19 cellular contexts compared by ENCODE assay signal in the genomic region with DNA sequence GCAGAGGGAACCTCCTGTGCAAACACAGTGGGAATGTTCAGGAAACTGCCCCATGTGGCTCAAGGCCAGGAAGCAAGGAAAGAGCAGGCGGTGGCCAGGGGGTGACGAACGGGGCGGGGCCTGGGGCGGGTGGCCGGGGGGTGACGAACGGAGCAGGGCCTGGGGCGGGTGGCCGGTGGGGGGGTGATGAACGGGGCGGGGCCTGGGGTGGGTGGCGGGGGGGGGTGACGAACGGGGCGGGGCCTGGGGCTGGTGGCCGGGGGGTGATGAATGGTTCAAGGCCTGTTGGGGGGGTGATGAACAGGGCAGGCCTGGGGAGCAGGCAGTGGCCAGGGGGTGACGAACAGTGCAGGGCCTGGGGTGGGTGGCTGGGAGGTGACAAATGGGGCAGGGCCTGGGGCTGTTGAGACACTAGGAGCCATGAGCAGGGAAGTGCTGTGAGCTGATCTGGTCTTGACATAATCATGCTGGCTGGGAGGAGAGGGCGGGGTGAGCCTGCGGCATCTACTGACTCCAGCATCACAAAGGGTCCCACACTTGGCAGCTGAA.
DNase-seq lines count a peak whose midpoint lies in the region; ATAC-seq, FAIRE-seq and TF ChIP-seq lines count a peak whose summit lies in the region.
"Had no signal": no experiment of that assay in that cellular context is flagged by ENCODE, and none has a peak within 500 bp of the region (broad histone marks: within the 10 kb centered on the region; RNA-seq: fewer than 3 reads in every experiment).

No MANE protein-coding gene starts in this region.

- WGBS in pancreas, 2 donors = 31 to 52% methylated on average over 10 to 15 of the region's 20 CpGs

- H3K9me3 ChIP-seq in colonic mucosa (no peaks in the 10 kb centered on the region), pancreas (no peaks in the 10 kb centered on the region)

- peaks cover 30% of the 10 kb centered on the region for H3K4me1 Mint-ChIP-seq in GM23338

- peaks cover 70% of the 10 kb centered on the region for H3K27me3 Mint-ChIP-seq in GM23338 (ENCODE audit: insufficient read depth, low read depth, poor library complexity)

- no peaks in the 10 kb centered on the region for H4K20me1 ChIP-seq in GM23338 (replicated peaks; ENCODE audit: insufficient read depth)

- H3K4me3 ChIP-seq in colonic mucosa (no peak overlapping the region), pancreas (no peak overlapping the region), GM23338 (no peak overlapping the region)
- H3K4me3 ChIP-seq: Peyer's patch had no signal

- no peaks in the 10 kb centered on the region for H3F3A ChIP-seq in GM23338 (replicated peaks; ENCODE audit: low read depth)

- FAIRE-seq in pancreas (lab: Jason Lieb, UNC) = no peak
- FAIRE-seq: H54 had no signal

- H3K36me3 Mint-ChIP-seq in GM23338 (ENCODE audit: low read depth) = peaks cover 17% of the 10 kb centered on the region
- H3K36me3 Mint-ChIP-seq: CD14-positive monocyte had no signal

- no peak overlapping the region for H2AFZ ChIP-seq in GM23338

- H3K27ac ChIP-seq in colonic mucosa = no peak overlapping the region
- H3K27ac ChIP-seq in pancreas = peak overlapping the region in 1 of 4 donors; percentile 79
- H3K27ac ChIP-seq in GM23338 (ENCODE audit: low read depth) = no peak overlapping the region
- H3K27ac ChIP-seq: 22Rv1, Peyer's patch had no signal

- DNase-seq in NCI-H82 (lab: John Stamatoyannopoulos, UW) = peak; percentile 63
- no peak for DNase-seq in NCI-H82 treated with DMSO at 0.1 percent for 48 hours (lab: John Stamatoyannopoulos, UW; ENCODE audit: unreplicated experiment)
- peak; percentile 86 for DNase-seq in NCI-H69 (lab: John Stamatoyannopoulos, UW)
- DNase-seq in colonic mucosa = peak; percentile 50
- DNase-seq in pancreas = peak in 4 of 6 donors; percentile 58 to 78 (median 74)
- no peak for DNase-seq in hypothalamus (lab: John Stamatoyannopoulos, UW)
- no peak for DNase-seq in GM23338 (ENCODE audit: low spot score)
- DNase-seq: Caco-2, DMS79 treated with DMSO at 0.1 percent for 48 hours, Kasumi-1, NCI-H2081, NCI-H226, NCI-H526 treated with DMSO at 0.1 percent for 48 hours, Peyer's patch, SIG-M5 had no signal

- intact Hi-C loops in colonic mucosa (cut with DNase I) (no loop called here), pancreas (cut with DNase I) (no loop called here)

- ATAC-seq in pancreas (no peak), GM23338 (no peak), GM21367 (IDR thresholded peaks at IDR 0.05; ENCODE audit: unreplicated experiment) (no peak)

- H3K79me2 ChIP-seq in GM23338 (replicated peaks; ENCODE audit: insufficient read depth) = no peaks in the 10 kb centered on the region

- H3K9me3 Mint-ChIP-seq in GM23338 = peaks cover 34% of the 10 kb centered on the region

- no peak for TF ChIP-seq CTCF in colonic mucosa (IDR thresholded peaks at IDR 0.05)
- TF ChIP-seq CTCF in pancreas (IDR thresholded peaks at IDR 0.05) = no peak
- TF ChIP-seq CTCF in GM23338 (conservative IDR thresholded peaks at IDR 0.05; ENCODE audit: low read depth in 2 of 2) = no peak

- H3K36me3 ChIP-seq in colonic mucosa (no peaks in the 10 kb centered on the region), pancreas (no peaks in the 10 kb centered on the region), GM23338 (ENCODE audit: insufficient read depth) (no peaks in the 10 kb centered on the region)
- H3K36me3 ChIP-seq: Peyer's patch had no signal

- H3K9me2 ChIP-seq in GM23338 (ENCODE audit: insufficient read depth) = no peaks in the 10 kb centered on the region

- no peak overlapping the region for H3K27ac Mint-ChIP-seq in GM23338

- H3K4me1 ChIP-seq in colonic mucosa (peaks cover 8% of the 10 kb centered on the region), pancreas (peaks cover 14 to 31% (median 15%) of the 10 kb centered on the region in 3 donors), GM23338 (ENCODE audit: insufficient read depth) (0 out of 2 replicates have a peak, but pooled peaks cover 9% of the 10 kb centered on the region)

- H3K27me3 ChIP-seq in colonic mucosa (peaks cover 5% of the 10 kb centered on the region), pancreas (no peaks in the 10 kb centered on the region), GM23338 (ENCODE audit: insufficient read depth) (peaks cover 74% of the 10 kb centered on the region)
- H3K27me3 ChIP-seq: Peyer's patch had no signal

- H3K4me2 ChIP-seq in GM23338 = no peak overlapping the region

- H3K9ac ChIP-seq in colonic mucosa (ENCODE audit: low read depth in 2 of 2, low read length in 2 of 2) = no peak overlapping the region

- no peak overlapping the region for H3K4me3 Mint-ChIP-seq in GM23338

TF ChIP-seq in GM23338, 12 proteins besides CTCF, POLR2A, EP300 and RAD21 (continues in another document):
- TF ChIP-seq, protein P1, sequence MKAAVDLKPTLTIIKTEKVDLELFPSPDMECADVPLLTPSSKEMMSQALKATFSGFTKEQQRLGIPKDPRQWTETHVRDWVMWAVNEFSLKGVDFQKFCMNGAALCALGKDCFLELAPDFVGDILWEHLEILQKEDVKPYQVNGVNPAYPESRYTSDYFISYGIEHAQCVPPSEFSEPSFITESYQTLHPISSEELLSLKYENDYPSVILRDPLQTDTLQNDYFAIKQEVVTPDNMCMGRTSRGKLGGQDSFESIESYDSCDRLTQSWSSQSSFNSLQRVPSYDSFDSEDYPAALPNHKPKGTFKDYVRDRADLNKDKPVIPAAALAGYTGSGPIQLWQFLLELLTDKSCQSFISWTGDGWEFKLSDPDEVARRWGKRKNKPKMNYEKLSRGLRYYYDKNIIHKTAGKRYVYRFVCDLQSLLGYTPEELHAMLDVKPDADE (IDR thresholded peaks at IDR 0.05) = no peak
- TF ChIP-seq REST (IDR thresholded peaks at IDR 0.05; ENCODE audit: unreplicated experiment) (no peak), CREB1 (CRISPR knock-in tag; IDR thresholded peaks at IDR 0.05; ENCODE audit: low read depth) (no peak), ZNF114 (CRISPR knock-in tag; IDR thresholded peaks at IDR 0.05) (no peak), STAT1 (IDR thresholded peaks at IDR 0.05; ENCODE audit: unreplicated experiment) (no peak)

Comparison
In these comparisons a context has a peak if more than half of its experiments do, and no peak if none do; other contexts are left out.
1. DNase-seq: peak in NCI-H82 (single experiment), NCI-H69 (single experiment), colonic mucosa (single experiment) and pancreas (4 of 6); none in NCI-H82 treated with DMSO at 0.1 percent for 48 hours (single experiment), hypothalamus (0 of 51) and GM23338 (single experiment).